In the genomic region with DNA sequence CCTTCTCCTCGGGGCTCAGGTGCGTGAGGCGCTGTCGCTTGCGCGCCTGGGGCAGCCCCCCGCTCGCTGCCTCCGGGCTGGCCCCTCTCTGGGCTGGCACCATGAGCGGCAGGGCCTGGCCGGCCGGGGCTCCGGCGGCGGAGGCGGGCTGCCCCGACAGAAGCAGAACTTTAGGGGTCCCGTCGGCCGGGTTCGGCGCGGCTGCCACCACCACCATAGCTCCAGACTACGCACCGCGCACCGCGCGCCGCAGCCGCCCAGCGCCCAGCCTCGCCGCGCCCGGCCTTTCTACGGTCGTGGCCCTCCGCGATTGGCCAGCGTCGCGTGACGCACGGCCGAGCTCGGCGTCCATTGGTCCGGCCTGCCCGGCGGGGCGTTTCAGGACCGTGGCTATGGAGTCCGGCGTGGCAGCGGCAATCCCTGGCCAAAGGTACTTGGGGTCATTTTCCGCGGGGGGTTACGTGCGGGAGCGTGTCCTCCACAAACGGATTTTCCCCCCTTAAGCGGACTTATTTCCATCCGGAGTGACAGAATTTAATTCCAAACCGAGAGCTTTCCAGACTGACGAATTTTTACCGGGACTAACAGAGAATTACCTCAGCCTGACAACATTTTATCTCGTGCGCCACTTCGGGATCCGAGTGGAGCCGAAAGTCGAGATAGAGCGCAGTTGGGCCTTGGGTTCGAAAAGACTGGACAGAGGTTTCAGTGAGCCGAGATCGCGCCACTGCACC, we compare ENCODE assay signal across 8 cellular contexts. TPM values are rescaled to one million over a fixed set of nuclear protein-coding genes. Genes with fewer than 3 reads are reported as not detected.
A peak's percentile ranks its signal among the peaks of the same experiment; 100 is the strongest.
DNase-seq lines count a peak whose midpoint lies in the region; TF ChIP-seq lines count a peak whose summit lies in the region.

A gene (minus strand): TSS at position 262 of the 734 bp plus-strand sequence.

- H3K79me2 ChIP-seq in MM.1S (ENCODE audit: low read length) (peaks cover 71% of the 10 kb centered on the region), SK-N-SH (ENCODE audit: insufficient read depth) (peaks cover 56% of the 10 kb centered on the region)

- H3K4me3 ChIP-seq in HAP-1 (peak within 1 kb of the TSS; percentile 71), MM.1S (ENCODE audit: low read length) (peak within 1 kb of the TSS; percentile 77), SK-N-SH (ENCODE audit: low read depth in 2 of 2, low read length in 1 of 2) (peak within 1 kb of the TSS; percentile 79 to 95)

- POLR2A ChIA-PET in SK-N-SH (lab: Yijun Ruan, JAX): interaction anchor here (0.6 to 2.5 kb wide), 14 partner anchors 8 to 887 kb away, joined by 3 to 13 read pairs (median 4); a partner anchor contains a TSS

- H2AFZ ChIP-seq in MM.1S (ENCODE audit: low read length): no peak within 1 kb of the TSS
- peak within 1 kb of the TSS; percentile 91 for H2AFZ ChIP-seq in SK-N-SH (ENCODE audit: low read depth)

- H3K4me1 ChIP-seq in HAP-1 (peaks cover 28% of the 10 kb centered on the region), MM.1S (ENCODE audit: low read length) (peaks cover 35% of the 10 kb centered on the region), SK-N-SH (ENCODE audit: control insufficient read depth in 1 of 2, insufficient read depth in 2 of 2, low read depth in 1 of 2, low read length in 1 of 2) (peaks cover 2 to 11% of the 10 kb centered on the region in 2 experiments; a peak in 1 of 4 replicates)

- no peaks in the 10 kb centered on the region for H3K9me2 ChIP-seq in MM.1S (replicated peaks; ENCODE audit: insufficient read depth, low read length)
- H3K9me2 ChIP-seq in SK-N-SH: no peaks in the 10 kb centered on the region

- H3F3A ChIP-seq in MM.1S (ENCODE audit: insufficient read depth, low read length) (peaks cover 72% of the 10 kb centered on the region), SK-N-SH (replicated peaks; ENCODE audit: insufficient read depth) (peaks cover 42% of the 10 kb centered on the region)

- TF ChIP-seq CTCF in MM.1S (IDR thresholded peaks at IDR 0.05; ENCODE audit: low read length): no peak
- no peak for TF ChIP-seq CTCF in SK-N-SH (IDR thresholded peaks at IDR 0.05)

- H3K27ac ChIP-seq in MM.1S (ENCODE audit: low read length) (peak within 1 kb of the TSS; percentile 96), SK-N-SH (ENCODE audit: low read depth in 2 of 2, low read length in 1 of 2) (peak within 1 kb of the TSS; percentile 87 to 99), substantia nigra (ENCODE audit: low read depth, low read length, poor library complexity, severe bottlenecking) (peak within 1 kb of the TSS; percentile 88)

- under 1% methylated on average over 22 of the region's 78 CpGs for WGBS in SK-N-SH (ENCODE audit: low lambda C conversion rate)

- CTCF ChIA-PET in SK-N-SH (lab: Yijun Ruan, JAX): interaction anchor here (0.7 to 4.7 kb wide), 4 partner anchors 9 to 446 kb away, joined by 3 to 17 read pairs (median 4); a partner anchor contains a TSS

- in situ Hi-C loops in HAP-1 (cut with MboI; ENCODE audit: low sequenced_read_pairs): no loop called here

- H3K27me3 ChIP-seq in HAP-1 (ENCODE audit: low read depth): no peaks in the 10 kb centered on the region
- no peaks in the 10 kb centered on the region for H3K27me3 ChIP-seq in MM.1S (replicated peaks; ENCODE audit: insufficient read depth, low read length)
- no peaks in the 10 kb centered on the region for H3K27me3 ChIP-seq in SK-N-SH (ENCODE audit: insufficient read depth)

- H3K36me3 ChIP-seq in HAP-1 (replicated peaks) (peaks cover 43% of the 10 kb centered on the region), MM.1S (replicated peaks; ENCODE audit: insufficient read depth, low read length) (peaks cover 17% of the 10 kb centered on the region; the same call in 1 of the 2 replicates), SK-N-SH (replicated peaks in 1 of 2; ENCODE audit: control insufficient read depth in 1 of 2, insufficient read depth in 2 of 2, low read length in 1 of 2) (peaks cover 24 to 39% of the 10 kb centered on the region in 2 experiments)

- H3K9me3 ChIP-seq in HAP-1 (no peaks in the 10 kb centered on the region), MM.1S (replicated peaks; ENCODE audit: insufficient read depth, low read length) (no peaks in the 10 kb centered on the region), SK-N-SH (no peaks in the 10 kb centered on the region)

- H4K20me1 ChIP-seq in MM.1S (ENCODE audit: insufficient read depth, low read length) (0 out of 2 replicates have a peak, but pooled peaks cover 4% of the 10 kb centered on the region), SK-N-SH (ENCODE audit: insufficient read depth) (peaks cover 18% of the 10 kb centered on the region)

- H3K4me2 ChIP-seq in MM.1S (ENCODE audit: low read depth, low read length) (peak within 1 kb of the TSS; percentile 76), SK-N-SH (peak within 1 kb of the TSS; percentile 96)

- no peak for TF ChIP-seq RAD21 in SK-N-SH (IDR thresholded peaks at IDR 0.05; ENCODE audit: low read length)

- H3K9ac ChIP-seq in MM.1S (ENCODE audit: low read length) (peak within 1 kb of the TSS; percentile 100), SK-N-SH (peak within 1 kb of the TSS; percentile 99)

- no peak for TF ChIP-seq EP300 in SK-N-SH (IDR thresholded peaks at IDR 0.05; ENCODE audit: borderline replicate concordance in 1 of 2, low read depth in 1 of 2, low read length in 1 of 2)

- DNase-seq in GDM1 (lab: John Stamatoyannopoulos, UW): peak; percentile 95
- peak; percentile 90 to 93 for DNase-seq in HAP-1 (ENCODE audit: low spot score in 2 of 2)
- DNase-seq in MM.1S: peak; percentile 96
- DNase-seq in SK-N-SH: peak; percentile 98
- peak; percentile 90 for DNase-seq in activated naive CD4-positive, alpha-beta T cell treated with anti-CD3 and anti-CD28 coated beads, Interleukin-2, amount 50 U/mL, for 16 hours
- DNase-seq in germinal center (ENCODE audit: low spot score): peak; percentile 98
- DNase-seq in non-pigmented ciliary epithelial cell (ENCODE audit: low read depth): peak; percentile 60
- peak; percentile 55 to 97 (median 89) for DNase-seq in substantia nigra (lab: John Stamatoyannopoulos, UW)

TF ChIP-seq in SK-N-SH, 30 proteins besides CTCF, POLR2A, EP300 and RAD21 (continues in another document):
- TF ChIP-seq MEF2A (IDR thresholded peaks at IDR 0.05; ENCODE audit: borderline replicate concordance, low read depth): no peak
- TF ChIP-seq CHD2 (IDR thresholded peaks at IDR 0.05; ENCODE audit: low read length, partially characterized antibody): peak; percentile 59
- TF ChIP-seq EZH2phosphoT487 (IDR thresholded peaks at IDR 0.05; ENCODE audit: borderline replicate concordance, low read depth): no peak
- no peak for TF ChIP-seq NFIC (IDR thresholded peaks at IDR 0.05; ENCODE audit: borderline replicate concordance)
- no peak for TF ChIP-seq TCF12 (IDR thresholded peaks at IDR 0.05)
- TF ChIP-seq GATA2 (CRISPR knock-in tag; IDR thresholded peaks at IDR 0.05): no peak
- no peak for TF ChIP-seq FOXM1 (IDR thresholded peaks at IDR 0.05; ENCODE audit: low read depth)
- TF ChIP-seq NRF1 (IDR thresholded peaks at IDR 0.05; ENCODE audit: low read depth, low read length): no peak
- no peak for TF ChIP-seq RXRA (IDR thresholded peaks at IDR 0.05; ENCODE audit: borderline replicate concordance, low read depth)
- TF ChIP-seq POLR2AphosphoS5 (IDR thresholded peaks at IDR 0.05; ENCODE audit: low read depth, low read length): peak; percentile 79
- no peak for TF ChIP-seq GABPA (IDR thresholded peaks at IDR 0.05; ENCODE audit: low read depth)
- TF ChIP-seq, protein P1, sequence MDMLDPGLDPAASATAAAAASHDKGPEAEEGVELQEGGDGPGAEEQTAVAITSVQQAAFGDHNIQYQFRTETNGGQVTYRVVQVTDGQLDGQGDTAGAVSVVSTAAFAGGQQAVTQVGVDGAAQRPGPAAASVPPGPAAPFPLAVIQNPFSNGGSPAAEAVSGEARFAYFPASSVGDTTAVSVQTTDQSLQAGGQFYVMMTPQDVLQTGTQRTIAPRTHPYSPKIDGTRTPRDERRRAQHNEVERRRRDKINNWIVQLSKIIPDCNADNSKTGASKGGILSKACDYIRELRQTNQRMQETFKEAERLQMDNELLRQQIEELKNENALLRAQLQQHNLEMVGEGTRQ (IDR thresholded peaks at IDR 0.05; ENCODE audit: borderline replicate concordance, low read depth, low read length): no peak
- TF ChIP-seq, protein P2, sequence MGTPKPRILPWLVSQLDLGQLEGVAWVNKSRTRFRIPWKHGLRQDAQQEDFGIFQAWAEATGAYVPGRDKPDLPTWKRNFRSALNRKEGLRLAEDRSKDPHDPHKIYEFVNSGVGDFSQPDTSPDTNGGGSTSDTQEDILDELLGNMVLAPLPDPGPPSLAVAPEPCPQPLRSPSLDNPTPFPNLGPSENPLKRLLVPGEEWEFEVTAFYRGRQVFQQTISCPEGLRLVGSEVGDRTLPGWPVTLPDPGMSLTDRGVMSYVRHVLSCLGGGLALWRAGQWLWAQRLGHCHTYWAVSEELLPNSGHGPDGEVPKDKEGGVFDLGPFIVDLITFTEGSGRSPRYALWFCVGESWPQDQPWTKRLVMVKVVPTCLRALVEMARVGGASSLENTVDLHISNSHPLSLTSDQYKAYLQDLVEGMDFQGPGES (IDR thresholded peaks at IDR 0.05; ENCODE audit: low read depth, low read length): no peak

RNA-seq across cellular contexts. Expression of the gene that starts here (rescaled TPM):
- 55.6 and 67.6 TPM in 2 replicates for polyA plus RNA-seq in SK-N-SH (2012; rRNA removed)
- 54.5 and 55.5 TPM in 2 replicates for polyA plus RNA-seq in SK-N-SH (2012; cell fraction: cytosol; rRNA removed)
- polyA plus RNA-seq in SK-N-SH (2012; cell fraction: nucleus; rRNA removed): 59.8 and 81.9 TPM in 2 replicates

Comparison
In these comparisons a context has a peak if more than half of its experiments do, and no peak if none do; other contexts are left out.
1. Peak in every context shown above with its lines: DNase-seq, H3K4me3 ChIP-seq and H3K27ac ChIP-seq.